ENCODE assay signal across 9 cellular contexts in the genomic region with DNA sequence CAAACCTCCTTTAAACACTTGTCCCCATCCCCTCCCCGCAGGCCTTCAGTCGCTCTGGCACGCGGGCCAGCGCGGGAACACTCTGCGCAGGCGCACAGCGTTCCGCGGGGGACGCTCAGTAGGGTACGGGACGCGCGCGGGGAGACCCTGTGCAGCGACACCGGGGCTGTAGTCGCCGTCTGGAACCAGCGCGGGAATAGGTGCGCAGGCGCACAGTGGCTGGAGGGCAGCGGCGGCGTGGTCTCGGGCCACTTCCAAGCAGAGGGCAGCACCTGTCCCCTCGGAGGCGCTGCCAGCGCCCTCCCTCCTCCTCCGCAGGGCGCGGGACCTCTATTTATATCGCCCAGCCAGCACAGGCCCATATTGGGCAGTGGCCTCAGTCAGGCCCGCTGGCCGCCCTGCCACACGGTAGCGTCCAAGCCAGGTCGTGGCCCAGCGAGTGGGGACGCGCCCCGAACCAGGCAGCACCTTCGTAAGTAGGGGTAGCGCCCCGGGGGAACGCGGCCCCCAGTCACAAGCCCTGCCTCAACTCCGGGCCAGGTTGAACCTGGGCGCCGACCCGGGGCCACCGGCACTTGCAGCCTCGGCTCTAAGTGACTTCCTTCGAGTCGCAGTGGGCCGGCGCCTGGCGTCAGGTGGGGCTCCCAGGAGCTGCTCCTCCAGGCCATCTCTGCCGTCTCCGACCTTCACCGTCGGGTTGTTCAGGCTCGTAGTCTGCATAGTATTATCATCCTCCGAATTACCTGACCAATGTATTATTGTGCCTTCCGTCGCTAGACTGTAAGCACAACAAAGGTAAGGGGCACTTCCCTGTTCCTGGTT. TPM values are rescaled to one million over a fixed set of nuclear protein-coding genes. Genes with fewer than 3 reads are reported as not detected.
DNase-seq lines count a peak whose midpoint lies in the region; ATAC-seq and TF ChIP-seq lines count a peak whose summit lies in the region.
"Had no signal": no experiment of that assay in that cellular context is flagged by ENCODE, and none has a peak within 500 bp of the region (broad histone marks: within the 10 kb centered on the region; RNA-seq: fewer than 3 reads in every experiment).

A gene with protein sequence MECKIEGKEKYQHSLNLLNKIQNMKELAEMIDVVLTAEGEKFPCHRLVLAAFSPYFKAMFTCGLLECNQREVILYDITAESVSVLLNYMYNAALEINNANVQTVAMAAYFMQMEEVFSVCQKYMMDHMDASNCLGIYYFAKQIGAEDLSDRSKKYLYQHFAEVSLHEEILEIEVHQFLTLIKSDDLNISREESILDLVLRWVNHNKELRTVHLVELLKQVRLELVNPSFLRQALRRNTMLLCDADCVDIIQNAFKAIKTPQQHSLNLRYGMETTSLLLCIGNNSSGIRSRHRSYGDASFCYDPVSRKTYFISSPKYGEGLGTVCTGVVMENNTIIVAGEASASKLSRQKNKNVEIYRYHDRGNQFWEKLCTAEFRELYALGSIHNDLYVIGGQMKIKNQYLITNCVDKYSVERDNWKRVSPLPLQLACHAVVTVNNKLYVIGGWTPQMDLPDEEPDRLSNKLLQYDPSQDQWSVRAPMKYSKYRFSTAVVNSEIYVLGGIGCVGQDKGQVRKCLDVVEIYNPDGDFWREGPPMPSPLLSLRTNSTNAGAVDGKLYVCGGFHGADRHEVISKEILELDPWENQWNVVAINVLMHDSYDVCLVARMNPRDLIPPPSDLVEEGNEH (plus strand): TSS at position 118 of the 822 bp plus-strand sequence. CDS start 7,830 bp downstream, outside the sequence.

- TF ChIP-seq EP300 in esophagus muscularis mucosa (IDR thresholded peaks at IDR 0.05), result no peak

- 26% methylated on average over 22 of the region's 69 CpGs for WGBS in esophagus muscularis mucosa
- 8 to 12% methylated on average over 64 to 69 of the region's 69 CpGs for WGBS in aorta, 2 donors

- TF ChIP-seq CTCF in breast epithelium (IDR thresholded peaks at IDR 0.05) (no peak), MCF 10A (IDR thresholded peaks at IDR 0.05; ENCODE audit: unreplicated experiment) (no peak), esophagus muscularis mucosa (IDR thresholded peaks at IDR 0.05) (no peak), BE2C (IDR thresholded peaks at IDR 0.05; ENCODE audit: low read depth, low read length) (no peak)

- H3K4me1 ChIP-seq in breast epithelium (peaks cover 0 to 7% of the 10 kb centered on the region in 2 donors), esophagus muscularis mucosa (peaks cover 14 to 55% (median 42%) of the 10 kb centered on the region in 4 donors), aorta (ENCODE audit: control insufficient read depth in 1 of 2, insufficient read depth in 2 of 2, low read length in 2 of 2) (no peaks in the 10 kb centered on the region), BE2C (no peaks in the 10 kb centered on the region)

- H3K27ac Mint-ChIP-seq in MCF 10A (ENCODE audit: low read depth, unreplicated experiment), result no peak within 1 kb of the TSS
- H3K27ac Mint-ChIP-seq in naive thymus-derived CD8-positive, alpha-beta T cell, result no peak within 1 kb of the TSS

- no peak within 1 kb of the TSS for H3K4me3 Mint-ChIP-seq in MCF 10A (ENCODE audit: unreplicated experiment)
- peak within 1 kb of the TSS in 8 of 10 donors; percentile 26 to 62 (median 58) for H3K4me3 Mint-ChIP-seq in naive thymus-derived CD8-positive, alpha-beta T cell

- H3K27me3 Mint-ChIP-seq in MCF 10A (ENCODE audit: insufficient read depth, unreplicated experiment), result no peaks in the 10 kb centered on the region
- H3K27me3 Mint-ChIP-seq in naive thymus-derived CD8-positive, alpha-beta T cell, result peaks cover 22 to 77% (median 50%) of the 10 kb centered on the region in 5 donors

- H3K4me1 Mint-ChIP-seq in MCF 10A (ENCODE audit: insufficient read depth, unreplicated experiment), result peaks cover 13% of the 10 kb centered on the region
- H3K4me1 Mint-ChIP-seq in naive thymus-derived CD8-positive, alpha-beta T cell, result peaks cover 1 to 11% (median 8%) of the 10 kb centered on the region in 4 donors

- no peaks in the 10 kb centered on the region for H3K9me3 ChIP-seq in breast epithelium
- H3K9me3 ChIP-seq in esophagus muscularis mucosa, result peaks cover 0 to 4% (median 0%) of the 10 kb centered on the region in 4 donors
- H3K9me3 ChIP-seq in aorta (ENCODE audit: control insufficient read depth, low read length), result no peaks in the 10 kb centered on the region
- no peaks in the 10 kb centered on the region for H3K9me3 ChIP-seq in BE2C

- DNase-seq in breast epithelium (ENCODE audit: low spot score in 2 of 2), result no peak
- no peak for DNase-seq in MCF 10A (ENCODE audit: unreplicated experiment)
- no peak for DNase-seq in esophagus muscularis mucosa (ENCODE audit: extremely low spot score)
- no peak for DNase-seq in naive thymus-derived CD8-positive, alpha-beta T cell
- DNase-seq in aorta, result peak; percentile 70 to 88
- no peak for DNase-seq in BE2C
- DNase-seq in SKM-1 (lab: John Stamatoyannopoulos, UW; ENCODE audit: unreplicated experiment), result no peak
- DNase-seq: stimulated activated CD4-positive, alpha-beta T cell treated with anti-CD3 and anti-CD28 coated beads, Interleukin-2, amount 100 ng/mL, for 48 hours had no signal

- H3K27ac ChIP-seq in breast epithelium (no peak within 1 kb of the TSS), esophagus muscularis mucosa (replicated peaks in 1 of 4) (peak within 1 kb of the TSS; percentile 82 to 90 (median 84)), aorta (ENCODE audit: low read depth in 1 of 2, low read length in 2 of 2) (peak within 1 kb of the TSS; percentile 65 to 72)

- H3K36me3 Mint-ChIP-seq in MCF 10A (ENCODE audit: insufficient read depth, unreplicated experiment), result no peaks in the 10 kb centered on the region
- H3K36me3 Mint-ChIP-seq in naive thymus-derived CD8-positive, alpha-beta T cell, result peaks cover 0 to 4% (median 3%) of the 10 kb centered on the region in 3 donors

- TF ChIP-seq POLR2A in breast epithelium (IDR thresholded peaks at IDR 0.05), result no peak
- peak; percentile 72 for TF ChIP-seq POLR2A in esophagus muscularis mucosa (IDR thresholded peaks at IDR 0.05; ENCODE audit: low read depth)

- H3K9me3 Mint-ChIP-seq in MCF 10A (ENCODE audit: unreplicated experiment), result no peaks in the 10 kb centered on the region
- peaks cover 0 to 9% (median 0%) of the 10 kb centered on the region in 9 donors for H3K9me3 Mint-ChIP-seq in naive thymus-derived CD8-positive, alpha-beta T cell

- CTCF ChIA-PET in MCF 10A (lab: Yijun Ruan, JAX), result interaction anchor here (1.5 kb wide), 1 partner anchor 42 kb away, joined by 4 read pairs; no protein-coding TSS in a partner anchor

- no peak for ATAC-seq in naive thymus-derived CD8-positive, alpha-beta T cell
- ATAC-seq in aorta (ENCODE audit: low FRiP score) (peak; percentile 84), HG02938 (IDR thresholded peaks at IDR 0.05; ENCODE audit: unreplicated experiment) (no peak)

- H3K4me3 ChIP-seq in breast epithelium, result peak within 1 kb of the TSS; percentile 47 to 73 (median 54)
- H3K4me3 ChIP-seq in esophagus muscularis mucosa, result peak within 1 kb of the TSS; percentile 61 to 73 (median 65)
- H3K4me3 ChIP-seq in aorta (ENCODE audit: low read length in 2 of 2), result peak within 1 kb of the TSS; percentile 39 to 40
- H3K4me3 ChIP-seq in BE2C (ENCODE audit: low read depth, low read length), result no peak within 1 kb of the TSS

- H3K36me3 ChIP-seq in breast epithelium (no peaks in the 10 kb centered on the region), esophagus muscularis mucosa (no peaks in the 10 kb centered on the region), aorta (ENCODE audit: control insufficient read depth in 1 of 2, insufficient read depth in 2 of 2, low read length in 1 of 2) (no peaks in the 10 kb centered on the region), BE2C (no peaks in the 10 kb centered on the region)

- no TSS peak for BruUV-seq in MCF 10A (replicated peaks; lab: Mats Ljungman, UMichigan)

- POLR2A ChIA-PET in MCF 10A (lab: Yijun Ruan, JAX), result no interaction called here
- POLR2A ChIA-PET in naive thymus-derived CD8-positive, alpha-beta T cell (lab: Charles Lee), result no interaction called here

- intact Hi-C loops in breast epithelium (cut with DNase I; ENCODE audit: low total_unique reads), result loop anchor here (5.0 kb wide), 1 partner anchor 1398 kb away; a partner anchor contains a TSS
- intact Hi-C loops in MCF 10A (cut with micrococcal nuclease), result no loop called here
- intact Hi-C loops in esophagus muscularis mucosa (cut with DNase I), result loop anchor here (10.0 kb wide), 1 partner anchor 241 kb away; a partner anchor contains a TSS
- intact Hi-C loops in aorta (cut with DNase I), result loop anchor here (5.0 to 10.0 kb wide), 2 partner anchors 37 to 221 kb away; no protein-coding TSS in a partner anchor

- no peaks in the 10 kb centered on the region for H3K27me3 ChIP-seq in breast epithelium
- no peaks in the 10 kb centered on the region for H3K27me3 ChIP-seq in esophagus muscularis mucosa
- H3K27me3 ChIP-seq in aorta (ENCODE audit: control insufficient read depth in 1 of 2, insufficient read depth in 2 of 2, low read length in 1 of 2), result no peaks in the 10 kb centered on the region
- H3K27me3 ChIP-seq in BE2C, result no peaks in the 10 kb centered on the region

RNA-seq across cellular contexts. Expression of the gene that starts here (rescaled TPM):
- total RNA-seq in breast epithelium (under 1 TPM in 2 of 3 donors, not detected in 1; 0.32 to 0.73 TPM), MCF 10A (2022) (not detected in 2 replicates), esophagus muscularis mucosa (1 to 10 TPM; 3.8 to 6.0 (median 4.7) TPM), aorta (1 to 10 TPM; 4.5 to 7.6 TPM)
- total RNA-seq in naive thymus-derived CD8-positive, alpha-beta T cell, result not detected
- not detected for polyA plus RNA-seq in naive thymus-derived CD8-positive, alpha-beta T cell
- polyA plus RNA-seq in aorta, result 1 to 10 TPM in 1 of 2 donors, under 1 TPM in 1; 0.28 to 4.1 TPM
- 0.17 TPM for polyA plus RNA-seq in BE2C (2012; ENCODE audit: insufficient read depth, insufficient read length, low read depth)

Comparison
In these comparisons a context has a peak if more than half of its experiments do, and no peak if none do; other contexts are left out.
1. DNase-seq: peak in aorta (2 of 2); none in breast epithelium (0 of 2), MCF 10A (single experiment), esophagus muscularis mucosa (single experiment), naive thymus-derived CD8-positive, alpha-beta T cell (0 of 10), BE2C (single experiment) and SKM-1 (single experiment).
2. H3K27ac ChIP-seq: peak in esophagus muscularis mucosa (4 of 4) and aorta (2 of 2); none in breast epithelium (0 of 2).